1 cellular context compared by ENCODE assay signal in the genomic region with DNA sequence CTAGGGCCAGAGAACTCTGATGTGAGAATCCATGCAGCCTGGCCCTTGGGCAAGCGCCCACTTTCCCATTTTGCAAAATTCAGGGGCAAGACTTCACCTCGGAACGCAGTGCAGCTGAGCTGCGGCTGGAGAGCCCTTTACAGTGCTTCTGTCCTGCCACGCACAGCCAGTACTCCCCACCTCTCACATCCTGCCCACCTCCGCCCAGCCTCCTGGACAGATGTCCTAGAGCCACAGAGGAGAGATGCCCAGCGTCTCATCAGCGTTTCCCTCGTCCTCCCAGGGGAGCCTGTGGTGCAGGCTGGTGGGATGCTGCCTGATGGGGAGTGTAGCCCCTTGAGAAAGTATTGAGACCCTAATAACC.
A peak's percentile ranks its signal among the peaks of the same experiment; 100 is the strongest.
TF ChIP-seq lines count a peak whose summit lies in the region.

No MANE protein-coding gene starts in this region.

TF ChIP-seq in GM12878, 131 proteins besides CTCF, POLR2A, EP300 and RAD21 (continued from another document):
- TF ChIP-seq, protein P1, sequence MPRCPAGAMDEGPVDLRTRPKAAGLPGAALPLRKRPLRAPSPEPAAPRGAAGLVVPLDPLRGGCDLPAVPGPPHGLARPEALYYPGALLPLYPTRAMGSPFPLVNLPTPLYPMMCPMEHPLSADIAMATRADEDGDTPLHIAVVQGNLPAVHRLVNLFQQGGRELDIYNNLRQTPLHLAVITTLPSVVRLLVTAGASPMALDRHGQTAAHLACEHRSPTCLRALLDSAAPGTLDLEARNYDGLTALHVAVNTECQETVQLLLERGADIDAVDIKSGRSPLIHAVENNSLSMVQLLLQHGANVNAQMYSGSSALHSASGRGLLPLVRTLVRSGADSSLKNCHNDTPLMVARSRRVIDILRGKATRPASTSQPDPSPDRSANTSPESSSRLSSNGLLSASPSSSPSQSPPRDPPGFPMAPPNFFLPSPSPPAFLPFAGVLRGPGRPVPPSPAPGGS (IDR thresholded peaks at IDR 0.05; ENCODE audit: borderline replicate concordance, insufficient read depth, low read depth, low read length, poor library complexity, severe bottlenecking) = peak; percentile 21
- TF ChIP-seq KLF5 (IDR thresholded peaks at IDR 0.05; ENCODE audit: partially characterized antibody) (no peak), FOXM1 (IDR thresholded peaks at IDR 0.05; ENCODE audit: low read depth, low read length) (no peak), TARDBP (IDR thresholded peaks at IDR 0.05; ENCODE audit: borderline replicate concordance) (peak; percentile 60; the same call in 1 of the 2 replicates), ZBED1 (IDR thresholded peaks at IDR 0.05; ENCODE audit: borderline replicate concordance) (no peak; the same call in 1 of the 2 replicates), NFIC (IDR thresholded peaks at IDR 0.05; ENCODE audit: low read depth, low read length) (no peak), PML (IDR thresholded peaks at IDR 0.05; ENCODE audit: low read length) (no peak; the same call in 1 of the 2 replicates), ZNF217 (IDR thresholded peaks at IDR 0.05) (no peak), GABPA (IDR thresholded peaks at IDR 0.05; ENCODE audit: low read depth) (no peak), WRNIP1 (IDR thresholded peaks at IDR 0.05; ENCODE audit: borderline replicate concordance, low read depth, low read length) (0 out of 2 replicates have a peak, but pooled peaks have one; percentile 58), EED (IDR thresholded peaks at IDR 0.05; ENCODE audit: low read depth) (no peak), HDAC2 (IDR thresholded peaks at IDR 0.05) (no peak), BACH1 (IDR thresholded peaks at IDR 0.05; ENCODE audit: borderline replicate concordance) (0 out of 2 replicates have a peak, but pooled peaks have one; percentile 30), CBX5 (IDR thresholded peaks at IDR 0.05; ENCODE audit: low read depth) (no peak), CREB1 (IDR thresholded peaks at IDR 0.05; ENCODE audit: low read depth) (0 out of 2 replicates have a peak, but pooled peaks have one; percentile 10), RCOR1 (conservative IDR thresholded peaks at IDR 0.05; ENCODE audit: low read depth, low read length) (no peak), GATAD2B (conservative IDR thresholded peaks at IDR 0.05; ENCODE audit: low read depth) (no peak), POLR2AphosphoS2 (IDR thresholded peaks at IDR 0.05; ENCODE audit: low read depth, low read length) (peak; percentile 84), TCF3 (IDR thresholded peaks at IDR 0.05; ENCODE audit: borderline replicate concordance, insufficient read depth, low read depth, low read length) (peak; percentile 40; the same call in 1 of the 2 replicates)
- TF ChIP-seq, protein P2, sequence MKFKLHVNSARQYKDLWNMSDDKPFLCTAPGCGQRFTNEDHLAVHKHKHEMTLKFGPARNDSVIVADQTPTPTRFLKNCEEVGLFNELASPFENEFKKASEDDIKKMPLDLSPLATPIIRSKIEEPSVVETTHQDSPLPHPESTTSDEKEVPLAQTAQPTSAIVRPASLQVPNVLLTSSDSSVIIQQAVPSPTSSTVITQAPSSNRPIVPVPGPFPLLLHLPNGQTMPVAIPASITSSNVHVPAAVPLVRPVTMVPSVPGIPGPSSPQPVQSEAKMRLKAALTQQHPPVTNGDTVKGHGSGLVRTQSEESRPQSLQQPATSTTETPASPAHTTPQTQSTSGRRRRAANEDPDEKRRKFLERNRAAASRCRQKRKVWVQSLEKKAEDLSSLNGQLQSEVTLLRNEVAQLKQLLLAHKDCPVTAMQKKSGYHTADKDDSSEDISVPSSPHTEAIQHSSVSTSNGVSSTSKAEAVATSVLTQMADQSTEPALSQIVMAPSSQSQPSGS (IDR thresholded peaks at IDR 0.05; ENCODE audit: low read length) = no peak; the same call in 1 of the 2 replicates
- TF ChIP-seq, protein P3, sequence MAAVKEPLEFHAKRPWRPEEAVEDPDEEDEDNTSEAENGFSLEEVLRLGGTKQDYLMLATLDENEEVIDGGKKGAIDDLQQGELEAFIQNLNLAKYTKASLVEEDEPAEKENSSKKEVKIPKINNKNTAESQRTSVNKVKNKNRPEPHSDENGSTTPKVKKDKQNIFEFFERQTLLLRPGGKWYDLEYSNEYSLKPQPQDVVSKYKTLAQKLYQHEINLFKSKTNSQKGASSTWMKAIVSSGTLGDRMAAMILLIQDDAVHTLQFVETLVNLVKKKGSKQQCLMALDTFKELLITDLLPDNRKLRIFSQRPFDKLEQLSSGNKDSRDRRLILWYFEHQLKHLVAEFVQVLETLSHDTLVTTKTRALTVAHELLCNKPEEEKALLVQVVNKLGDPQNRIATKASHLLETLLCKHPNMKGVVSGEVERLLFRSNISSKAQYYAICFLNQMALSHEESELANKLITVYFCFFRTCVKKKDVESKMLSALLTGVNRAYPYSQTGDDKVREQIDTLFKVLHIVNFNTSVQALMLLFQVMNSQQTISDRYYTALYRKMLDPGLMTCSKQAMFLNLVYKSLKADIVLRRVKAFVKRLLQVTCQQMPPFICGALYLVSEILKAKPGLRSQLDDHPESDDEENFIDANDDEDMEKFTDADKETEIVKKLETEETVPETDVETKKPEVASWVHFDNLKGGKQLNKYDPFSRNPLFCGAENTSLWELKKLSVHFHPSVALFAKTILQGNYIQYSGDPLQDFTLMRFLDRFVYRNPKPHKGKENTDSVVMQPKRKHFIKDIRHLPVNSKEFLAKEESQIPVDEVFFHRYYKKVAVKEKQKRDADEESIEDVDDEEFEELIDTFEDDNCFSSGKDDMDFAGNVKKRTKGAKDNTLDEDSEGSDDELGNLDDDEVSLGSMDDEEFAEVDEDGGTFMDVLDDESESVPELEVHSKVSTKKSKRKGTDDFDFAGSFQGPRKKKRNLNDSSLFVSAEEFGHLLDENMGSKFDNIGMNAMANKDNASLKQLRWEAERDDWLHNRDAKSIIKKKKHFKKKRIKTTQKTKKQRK (IDR thresholded peaks at IDR 0.05; ENCODE audit: low read depth, low read length) = no peak
- TF ChIP-seq, protein P4, sequence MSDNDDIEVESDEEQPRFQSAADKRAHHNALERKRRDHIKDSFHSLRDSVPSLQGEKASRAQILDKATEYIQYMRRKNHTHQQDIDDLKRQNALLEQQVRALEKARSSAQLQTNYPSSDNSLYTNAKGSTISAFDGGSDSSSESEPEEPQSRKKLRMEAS (IDR thresholded peaks at IDR 0.05; ENCODE audit: low read depth, low read length) = no peak
- TF ChIP-seq, protein P5, sequence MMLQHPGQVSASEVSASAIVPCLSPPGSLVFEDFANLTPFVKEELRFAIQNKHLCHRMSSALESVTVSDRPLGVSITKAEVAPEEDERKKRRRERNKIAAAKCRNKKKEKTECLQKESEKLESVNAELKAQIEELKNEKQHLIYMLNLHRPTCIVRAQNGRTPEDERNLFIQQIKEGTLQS (IDR thresholded peaks at IDR 0.05; ENCODE audit: borderline replicate concordance, extremely low read depth, low read depth, low read length) = no peak
- TF ChIP-seq, protein P6, sequence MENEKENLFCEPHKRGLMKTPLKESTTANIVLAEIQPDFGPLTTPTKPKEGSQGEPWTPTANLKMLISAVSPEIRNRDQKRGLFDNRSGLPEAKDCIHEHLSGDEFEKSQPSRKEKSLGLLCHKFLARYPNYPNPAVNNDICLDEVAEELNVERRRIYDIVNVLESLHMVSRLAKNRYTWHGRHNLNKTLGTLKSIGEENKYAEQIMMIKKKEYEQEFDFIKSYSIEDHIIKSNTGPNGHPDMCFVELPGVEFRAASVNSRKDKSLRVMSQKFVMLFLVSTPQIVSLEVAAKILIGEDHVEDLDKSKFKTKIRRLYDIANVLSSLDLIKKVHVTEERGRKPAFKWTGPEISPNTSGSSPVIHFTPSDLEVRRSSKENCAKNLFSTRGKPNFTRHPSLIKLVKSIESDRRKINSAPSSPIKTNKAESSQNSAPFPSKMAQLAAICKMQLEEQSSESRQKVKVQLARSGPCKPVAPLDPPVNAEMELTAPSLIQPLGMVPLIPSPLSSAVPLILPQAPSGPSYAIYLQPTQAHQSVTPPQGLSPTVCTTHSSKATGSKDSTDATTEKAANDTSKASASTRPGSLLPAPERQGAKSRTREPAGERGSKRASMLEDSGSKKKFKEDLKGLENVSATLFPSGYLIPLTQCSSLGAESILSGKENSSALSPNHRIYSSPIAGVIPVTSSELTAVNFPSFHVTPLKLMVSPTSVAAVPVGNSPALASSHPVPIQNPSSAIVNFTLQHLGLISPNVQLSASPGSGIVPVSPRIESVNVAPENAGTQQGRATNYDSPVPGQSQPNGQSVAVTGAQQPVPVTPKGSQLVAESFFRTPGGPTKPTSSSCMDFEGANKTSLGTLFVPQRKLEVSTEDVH (IDR thresholded peaks at IDR 0.05; ENCODE audit: low read depth, partially characterized antibody) = no peak
